In the genomic region with DNA sequence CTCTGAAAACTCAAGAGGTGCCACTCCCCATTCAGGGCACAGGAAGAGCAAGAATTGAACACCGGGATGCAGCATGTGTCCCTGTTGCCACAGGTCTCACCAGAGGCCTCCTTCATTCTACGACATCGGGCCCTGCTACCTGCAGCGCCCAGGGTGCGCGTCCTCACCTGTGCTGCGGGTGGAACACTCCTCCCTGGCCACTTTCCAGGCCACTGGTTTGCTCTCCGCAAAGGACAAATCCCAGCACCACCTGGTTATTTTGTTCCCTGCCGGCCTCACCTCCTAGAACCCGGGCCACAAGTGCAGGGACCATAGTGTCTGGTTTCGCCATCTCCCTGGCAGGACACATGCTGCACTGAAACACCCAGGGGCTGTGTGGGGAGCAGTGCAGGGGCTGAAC, we compare ENCODE assay signal across 23 cellular contexts.
"Had no signal": no experiment of that assay in that cellular context is flagged by ENCODE, and none has a peak within 500 bp of the region (broad histone marks: within the 10 kb centered on the region; RNA-seq: fewer than 3 reads in every experiment).

No MANE protein-coding gene starts in this region.

- H3K9me3 Mint-ChIP-seq: activated naive CD4-positive, alpha-beta T cell treated with anti-CD3 and anti-CD28 coated beads, Interleukin-2, amount 50 U/mL, for 24 hours; activated T-cell treated with anti-CD3 and anti-CD28 coated beads, Interleukin-2, amount 50 U/mL, for 72 hours; memory B cell; naive B cell had no signal

- FAIRE-seq: colon, pancreas had no signal

- H3K27me3 Mint-ChIP-seq: activated naive CD4-positive, alpha-beta T cell treated with anti-CD3 and anti-CD28 coated beads, Interleukin-2, amount 50 U/mL, for 24 hours; memory B cell; naive B cell had no signal

- H3K4me2 ChIP-seq: neural progenitor cell, smooth muscle cell had no signal

- ATAC-seq: activated T-cell treated with anti-CD3 and anti-CD28 coated beads, Interleukin-2, amount 50 U/mL, for 72 hours; mucosa of descending colon; pancreas; sciatic nerve; upper lobe of right lung had no signal

- DNase-seq: activated CD4-positive, alpha-beta T cell treated with anti-CD3 and anti-CD28 coated beads, Interleukin-2, amount 50 U/mL, for 1 hour; activated CD4-positive, CD25-positive, alpha-beta regulatory T cell treated with anti-CD3 and anti-CD28 coated beads, Interleukin-2, amount 50 U/mL, for 72 hours; activated gamma-delta T cell; activated T-cell treated with anti-CD3 and anti-CD28 coated beads, Interleukin-2, amount 50 U/mL, for 72 hours; caudate nucleus; dorsolateral prefrontal cortex; endodermal cell; foreskin fibroblast; mucosa of descending colon; naive B cell; pancreas; stimulated activated CD4-positive, alpha-beta T cell treated with anti-CD3 and anti-CD28 coated beads, Interleukin-4, amount 100 ng/mL, for 1 hour; stomach; T-helper 2 cell; upper lobe of right lung had no signal

- H3K9me3 ChIP-seq: mucosa of descending colon, pancreas, stomach, upper lobe of right lung had no signal

- H3K27ac Mint-ChIP-seq: activated T-cell treated with anti-CD3 and anti-CD28 coated beads, Interleukin-2, amount 50 U/mL, for 72 hours; endodermal cell; memory B cell; neural progenitor cell had no signal

- H3K36me3 Mint-ChIP-seq: activated naive CD4-positive, alpha-beta T cell treated with anti-CD3 and anti-CD28 coated beads, Interleukin-2, amount 50 U/mL, for 24 hours; naive B cell had no signal

- H3K4me3 Mint-ChIP-seq: activated naive CD4-positive, alpha-beta T cell treated with anti-CD3 and anti-CD28 coated beads, Interleukin-2, amount 50 U/mL, for 24 hours; activated T-cell treated with anti-CD3 and anti-CD28 coated beads, Interleukin-2, amount 50 U/mL, for 72 hours; endodermal cell; memory B cell; naive B cell; neural progenitor cell had no signal

- H3K4me3 ChIP-seq: dorsolateral prefrontal cortex, mucosa of descending colon, neural progenitor cell, pancreas, smooth muscle cell, stomach, upper lobe of right lung had no signal

- H3K27ac ChIP-seq: dorsolateral prefrontal cortex, epithelial cell of prostate, neural progenitor cell, pancreas, stomach, upper lobe of right lung, VCaP had no signal
